1 cellular context compared by ENCODE assay signal in genomic region chr1:12619396-12620141, GRCh38.
TF ChIP-seq lines count a peak whose summit lies in the region.

No MANE protein-coding gene starts in this region.

TF ChIP-seq in HepG2, 621 proteins besides CTCF, POLR2A, EP300 and RAD21 (continued from another document):
- TF ChIP-seq ZNF276 (CRISPR knock-in tag; IDR thresholded peaks at IDR 0.05; ENCODE audit: low read depth), result no peak
- TF ChIP-seq IRF2 (CRISPR knock-in tag; IDR thresholded peaks at IDR 0.05), result no peak
- TF ChIP-seq ZBTB2 (CRISPR knock-in tag; IDR thresholded peaks at IDR 0.05; ENCODE audit: low read depth), result no peak
- no peak for TF ChIP-seq HCFC1 (IDR thresholded peaks at IDR 0.05; ENCODE audit: low read depth, low read length)
- TF ChIP-seq ZNF572 (CRISPR knock-in tag; IDR thresholded peaks at IDR 0.05), result peak; percentile 54; the same call in 1 of the 2 replicates
- TF ChIP-seq ZNF619 (CRISPR knock-in tag; IDR thresholded peaks at IDR 0.05), result no peak
- TF ChIP-seq GTF2F1 (IDR thresholded peaks at IDR 0.05; ENCODE audit: low read length), result no peak
- no peak for TF ChIP-seq NR2F2 (IDR thresholded peaks at IDR 0.05; ENCODE audit: borderline replicate concordance, low read depth)
- no peak for TF ChIP-seq HDAC6 (IDR thresholded peaks at IDR 0.05; ENCODE audit: low read depth, low read length)
- no peak for TF ChIP-seq CENPT (CRISPR knock-in tag; IDR thresholded peaks at IDR 0.05; ENCODE audit: low read depth)
- TF ChIP-seq BCL6 (CRISPR knock-in tag; IDR thresholded peaks at IDR 0.05), result peak; percentile 67
- no peak for TF ChIP-seq SRSF9 (IDR thresholded peaks at IDR 0.05; ENCODE audit: borderline replicate concordance, insufficient read depth, low read depth, low read length, poor library complexity, severe bottlenecking)
- no peak for TF ChIP-seq REXO4 (CRISPR knock-in tag; IDR thresholded peaks at IDR 0.05; ENCODE audit: borderline replicate concordance)
- TF ChIP-seq PITX1 (CRISPR knock-in tag; IDR thresholded peaks at IDR 0.05), result 0 out of 2 replicates have a peak, but pooled peaks have one; percentile 16
- TF ChIP-seq ZNF225 (CRISPR knock-in tag; IDR thresholded peaks at IDR 0.05), result no peak
- no peak for TF ChIP-seq DPF2 (CRISPR knock-in tag; IDR thresholded peaks at IDR 0.05; ENCODE audit: borderline replicate concordance, low read depth)
- TF ChIP-seq THYN1 (CRISPR knock-in tag; IDR thresholded peaks at IDR 0.05; ENCODE audit: borderline replicate concordance, low read depth), result no peak
- TF ChIP-seq TOE1 (CRISPR knock-in tag; IDR thresholded peaks at IDR 0.05), result no peak
- TF ChIP-seq ZFAT (CRISPR knock-in tag; conservative IDR thresholded peaks at IDR 0.05), result no peak
- no peak for TF ChIP-seq ZNF773 (CRISPR knock-in tag; IDR thresholded peaks at IDR 0.05; ENCODE audit: borderline replicate concordance)
- no peak for TF ChIP-seq MNT (IDR thresholded peaks at IDR 0.05)
- TF ChIP-seq GZF1 (CRISPR knock-in tag; IDR thresholded peaks at IDR 0.05), result no peak
- TF ChIP-seq ZNF644 (CRISPR knock-in tag; IDR thresholded peaks at IDR 0.05; ENCODE audit: low read depth), result no peak
- no peak for TF ChIP-seq NBN (conservative IDR thresholded peaks at IDR 0.05)
- no peak for TF ChIP-seq DNMT1 (CRISPR knock-in tag; IDR thresholded peaks at IDR 0.05)
